9 cellular contexts compared by ENCODE assay signal in genomic region chr3:114566162-114566755, GRCh38.
DNase-seq lines count a peak whose midpoint lies in the region; ATAC-seq lines count a peak whose summit lies in the region.
"Had no signal": no experiment of that assay in that cellular context is flagged by ENCODE, and none has a peak within 500 bp of the region (broad histone marks: within the 10 kb centered on the region; RNA-seq: fewer than 3 reads in every experiment).

No MANE protein-coding gene starts in this region.

- ATAC-seq in GM18907 (IDR thresholded peaks at IDR 0.05; ENCODE audit: unreplicated experiment) (peak; percentile 90), HG02571 (IDR thresholded peaks at IDR 0.05; ENCODE audit: unreplicated experiment) (peak; percentile 66)

- DNase-seq in CD1c-positive myeloid dendritic cell (ENCODE audit: extremely low spot score) (peak; percentile 2), HT1080 (ENCODE audit: low read depth) (peak; percentile 66), HuH-7 (ENCODE audit: low spot score) (no peak), HUDEP-2 (lab: John Stamatoyannopoulos, UW; ENCODE audit: unreplicated experiment in 76 of 76) (no peak), SHP77 treated with DMSO at 0.1 percent for 48 hours (lab: John Stamatoyannopoulos, UW) (no peak), DMS79 treated with DMSO at 0.1 percent for 48 hours (lab: John Stamatoyannopoulos, UW) (no peak)
- DNase-seq: activated gamma-delta T cell had no signal

Comparison
In these comparisons a context has a peak if more than half of its experiments do, and no peak if none do; other contexts are left out.
1. DNase-seq: peak in CD1c-positive myeloid dendritic cell (single experiment) and HT1080 (single experiment); none in HuH-7 (single experiment), HUDEP-2 (0 of 76), SHP77 treated with DMSO at 0.1 percent for 48 hours (single experiment) and DMS79 treated with DMSO at 0.1 percent for 48 hours (single experiment).